Comparison of ENCODE assay signal across 23 cellular contexts in the genomic region with DNA sequence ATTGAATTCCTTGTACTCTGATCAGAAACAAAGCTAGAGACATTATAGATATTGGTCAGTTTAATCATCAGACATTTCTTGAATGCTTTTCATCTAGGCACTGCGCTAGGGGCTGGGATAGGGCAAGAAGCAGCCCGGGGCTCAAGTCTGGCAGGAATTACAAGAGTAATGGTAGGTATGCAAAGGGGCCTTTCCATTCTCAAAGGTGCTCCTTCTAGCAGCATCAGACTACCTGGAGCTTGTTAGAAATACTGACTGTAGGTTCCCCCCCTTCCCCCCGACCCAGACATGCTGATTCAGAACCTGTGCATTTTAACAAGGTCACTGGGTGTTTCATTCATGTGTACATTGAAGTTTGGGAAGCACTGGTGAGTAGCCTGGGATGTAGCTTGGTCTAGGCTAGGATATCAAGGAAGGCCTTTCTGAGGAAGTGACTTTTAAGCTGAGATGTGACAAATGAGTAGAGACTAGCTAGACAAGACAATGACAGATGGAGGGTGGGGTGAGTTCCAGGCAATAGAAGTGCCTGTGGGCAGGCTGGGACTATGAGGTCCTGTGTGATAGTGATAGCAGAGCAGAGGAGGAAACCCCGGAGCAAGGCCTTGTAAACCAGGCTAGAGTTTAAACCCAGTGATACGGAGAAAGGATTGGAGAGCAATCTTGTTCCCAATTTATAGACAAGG. TPM values are rescaled to one million over a fixed set of nuclear protein-coding genes. Genes with fewer than 3 reads are reported as not detected.
"Had no signal": no experiment of that assay in that cellular context is flagged by ENCODE, and none has a peak within 500 bp of the region (broad histone marks: within the 10 kb centered on the region; RNA-seq: fewer than 3 reads in every experiment).

No MANE protein-coding gene starts in this region.

- H3K4me3 Mint-ChIP-seq: effector memory CD8-positive, alpha-beta T cell; stimulated activated memory B cell treated with anti-CD40 and anti-IgM and Interleukin-4, amounts not matched to agents 10 μg/mL and 1 μg/mL and 100 μg/mL, for 72 hours; stimulated activated naive CD8-positive, alpha-beta T cell treated with anti-CD3 and anti-CD28 coated beads, Interleukin-15, Interleukin-2, amounts not matched to agents 100 ng/mL and 50 ng/mL, for 24 hours had no signal

- H3K36me3 Mint-ChIP-seq: naive thymus-derived CD8-positive, alpha-beta T cell; stimulated activated memory B cell treated with anti-CD40 and anti-IgM and Interleukin-4, amounts not matched to agents 10 μg/mL and 1 μg/mL and 100 μg/mL, for 72 hours had no signal

- H3K27ac ChIP-seq: epithelial cell of prostate, esophagus squamous epithelium, gastroesophageal sphincter, heart left ventricle, neutrophil, psoas muscle, spleen, thoracic aorta, transverse colon had no signal

- DNase-seq: effector memory CD8-positive, alpha-beta T cell; esophagus squamous epithelium; foreskin fibroblast; heart left ventricle; hippocampal formation; mammary epithelial cell; mucosa of descending colon; naive thymus-derived CD8-positive, alpha-beta T cell; psoas muscle; spleen; stimulated activated CD4-positive, alpha-beta T cell treated with anti-CD3 and anti-CD28 coated beads, Interleukin-15, amount 100 ng/mL, for 24 hours; stimulated activated CD4-positive, alpha-beta T cell treated with anti-CD3 and anti-CD28 coated beads, Interleukin-1b, Interleukin-23, amount 100 ng/mL, for 48 hours; stimulated activated CD4-positive, alpha-beta T cell treated with anti-CD3 and anti-CD28 coated beads, Interleukin-4, amount 100 ng/mL, for 24 hours; transverse colon had no signal

- H3K27ac Mint-ChIP-seq: effector memory CD8-positive, alpha-beta T cell; naive thymus-derived CD8-positive, alpha-beta T cell; stimulated activated memory B cell treated with anti-CD40 and anti-IgM and Interleukin-4, amounts not matched to agents 10 μg/mL and 1 μg/mL and 100 μg/mL, for 72 hours; stimulated activated naive CD8-positive, alpha-beta T cell treated with anti-CD3 and anti-CD28 coated beads, Interleukin-15, Interleukin-2, amounts not matched to agents 100 ng/mL and 50 ng/mL, for 24 hours had no signal

- H3K4me1 Mint-ChIP-seq: stimulated activated memory B cell treated with anti-CD40 and anti-IgM and Interleukin-4, amounts not matched to agents 10 μg/mL and 1 μg/mL and 100 μg/mL, for 72 hours had no signal

- H3K9me3 Mint-ChIP-seq: effector memory CD8-positive, alpha-beta T cell; naive thymus-derived CD8-positive, alpha-beta T cell; stimulated activated memory B cell treated with anti-CD40 and anti-IgM and Interleukin-4, amounts not matched to agents 10 μg/mL and 1 μg/mL and 100 μg/mL, for 72 hours; stimulated activated naive CD8-positive, alpha-beta T cell treated with anti-CD3 and anti-CD28 coated beads, Interleukin-15, Interleukin-2, amounts not matched to agents 100 ng/mL and 50 ng/mL, for 24 hours had no signal

- FAIRE-seq: islet of Langerhans, urothelium cell line had no signal

- ATAC-seq: effector memory CD8-positive, alpha-beta T cell; gastroesophageal sphincter; heart left ventricle; left lobe of liver; mucosa of descending colon; naive thymus-derived CD8-positive, alpha-beta T cell; psoas muscle; stimulated activated memory B cell treated with anti-CD40 and anti-IgM and Interleukin-4, amounts not matched to agents 10 μg/mL and 1 μg/mL and 100 μg/mL, for 72 hours had no signal

RNA-seq across cellular contexts. Expression of a gene that starts 26.3 kb away (rescaled TPM):
- total RNA-seq: naive thymus-derived CD8-positive, alpha-beta T cell had no signal
- polyA plus RNA-seq: naive thymus-derived CD8-positive, alpha-beta T cell had no signal
